10 cellular contexts compared by ENCODE assay signal in genomic region chr19:8148410-8149231, GRCh38. TPM values are rescaled to one million over a fixed set of nuclear protein-coding genes. Genes with fewer than 3 reads are reported as not detected.
DNase-seq lines count a peak whose midpoint lies in the region; ATAC-seq lines count a peak whose summit lies in the region.
"Had no signal": no experiment of that assay in that cellular context is flagged by ENCODE, and none has a peak within 500 bp of the region (broad histone marks: within the 10 kb centered on the region; RNA-seq: fewer than 3 reads in every experiment).

No MANE protein-coding gene starts in this region.

- H3K36me3 ChIP-seq in CD8-positive, alpha-beta memory T cell (ENCODE audit: insufficient read depth, low read length), result no peaks in the 10 kb centered on the region
- H3K36me3 ChIP-seq in effector memory CD4-positive, alpha-beta T cell (ENCODE audit: control insufficient read depth, insufficient read depth, low read length), result no peaks in the 10 kb centered on the region

- peaks cover 44 to 61% of the 10 kb centered on the region in 2 donors for H3K27me3 Mint-ChIP-seq in CD8-positive, alpha-beta memory T cell
- H3K27me3 Mint-ChIP-seq in naive B cell, result peaks cover 36 to 86% (median 65%) of the 10 kb centered on the region in 3 donors

- no peaks in the 10 kb centered on the region for H3K9me3 ChIP-seq in CD8-positive, alpha-beta memory T cell (ENCODE audit: low read length)
- H3K9me3 ChIP-seq in effector memory CD4-positive, alpha-beta T cell (ENCODE audit: control insufficient read depth, low read length), result no peaks in the 10 kb centered on the region

- peaks cover 17% of the 10 kb centered on the region for H3K27me3 ChIP-seq in CD8-positive, alpha-beta memory T cell (ENCODE audit: insufficient read depth, low read length, poor library complexity, severe bottlenecking)
- peaks cover 21% of the 10 kb centered on the region for H3K27me3 ChIP-seq in effector memory CD4-positive, alpha-beta T cell (replicated peaks; ENCODE audit: control insufficient read depth, insufficient read depth, low read length, poor library complexity, severe bottlenecking)

- H3K27ac Mint-ChIP-seq in CD8-positive, alpha-beta memory T cell, result peak overlapping the region in 1 of 8 donors; percentile 63
- H3K27ac Mint-ChIP-seq in naive B cell, result peak overlapping the region in 2 of 6 donors; percentile 33 to 47

- H3K4me3 Mint-ChIP-seq in CD8-positive, alpha-beta memory T cell, result peak overlapping the region in 6 of 7 donors; percentile 53 to 84 (median 66)
- H3K4me3 Mint-ChIP-seq in naive B cell, result peak overlapping the region; percentile 58 to 88 (median 70)

- H3K4me1 Mint-ChIP-seq in CD8-positive, alpha-beta memory T cell, result peaks cover 5 to 16% (median 5%) of the 10 kb centered on the region in 3 donors
- peaks cover 12 to 16% (median 16%) of the 10 kb centered on the region in 3 donors for H3K4me1 Mint-ChIP-seq in naive B cell

- POLR2A ChIA-PET in CD8-positive, alpha-beta memory T cell (lab: Charles Lee), result no interaction called here

- H3K36me3 Mint-ChIP-seq in CD8-positive, alpha-beta memory T cell, result no peaks in the 10 kb centered on the region
- peaks cover 0 to 8% of the 10 kb centered on the region in 2 donors for H3K36me3 Mint-ChIP-seq in naive B cell

- H3K27ac ChIP-seq in CD8-positive, alpha-beta memory T cell (ENCODE audit: low read depth, low read length), result no peak overlapping the region
- no peak overlapping the region for H3K27ac ChIP-seq in effector memory CD4-positive, alpha-beta T cell (ENCODE audit: insufficient read depth, low read length, poor library complexity, severe bottlenecking)
- H3K27ac ChIP-seq: VCaP had no signal

- peaks cover 0 to 2% (median 0%) of the 10 kb centered on the region in 5 donors for H3K9me3 Mint-ChIP-seq in CD8-positive, alpha-beta memory T cell
- peaks cover 0 to 3% (median 0%) of the 10 kb centered on the region in 7 donors for H3K9me3 Mint-ChIP-seq in naive B cell

- ATAC-seq in naive B cell (ENCODE audit: low read depth in 2 of 2), result peak; percentile 41 to 50
- ATAC-seq in HG03045 (IDR thresholded peaks at IDR 0.05; ENCODE audit: unreplicated experiment), result no peak
- no peak for ATAC-seq in HG02840 (IDR thresholded peaks at IDR 0.05; ENCODE audit: low FRiP score, unreplicated experiment)

- CTCF ChIA-PET in CD8-positive, alpha-beta memory T cell (lab: Charles Lee), result no interaction called here

- H3K4me1 ChIP-seq in CD8-positive, alpha-beta memory T cell (ENCODE audit: insufficient read depth, low read length), result no peaks in the 10 kb centered on the region
- H3K4me1 ChIP-seq in effector memory CD4-positive, alpha-beta T cell (ENCODE audit: control insufficient read depth, insufficient read depth, low read length, poor library complexity, severe bottlenecking), result peaks cover 5% of the 10 kb centered on the region

- no peak overlapping the region for H3K4me3 ChIP-seq in CD8-positive, alpha-beta memory T cell (ENCODE audit: low read length)
- no peak overlapping the region for H3K4me3 ChIP-seq in effector memory CD4-positive, alpha-beta T cell (ENCODE audit: insufficient read depth, low read depth, low read length, poor library complexity, severe bottlenecking)

- no peak for DNase-seq in CD8-positive, alpha-beta memory T cell
- DNase-seq in HK-2 (ENCODE audit: unreplicated experiment) (peak; percentile 21), astrocyte of the hippocampus (ENCODE audit: low read depth, low spot score) (peak; percentile 19), naive B cell (no peak), LoVo (ENCODE audit: low spot score) (no peak)
- DNase-seq in effector memory CD4-positive, alpha-beta T cell, result no peak
- DNase-seq: erythroblast had no signal

RNA-seq across cellular contexts. Expression of gene FBN3, which starts 0.8 kb away (rescaled TPM):
- total RNA-seq in CD8-positive, alpha-beta memory T cell, result not detected
- polyA plus RNA-seq in CD8-positive, alpha-beta memory T cell, result not detected
- polyA plus RNA-seq in naive B cell (ENCODE audit: low read depth in 6 of 6), result not detected

Comparison
In these comparisons a context has a peak if more than half of its experiments do, and no peak if none do; other contexts are left out.
1. DNase-seq: peak in HK-2 (single experiment) and astrocyte of the hippocampus (single experiment); none in CD8-positive, alpha-beta memory T cell (0 of 5), naive B cell (single experiment), LoVo (single experiment) and effector memory CD4-positive, alpha-beta T cell (0 of 3).
2. ATAC-seq: peak in naive B cell (2 of 2); none in HG03045 (single experiment) and HG02840 (single experiment).